ENCODE assay signal across 9 cellular contexts in genomic region chr12:53096761-53097160, GRCh38. TPM values are rescaled to one million over a fixed set of nuclear protein-coding genes. Genes with fewer than 3 reads are reported as not detected.
DNase-seq lines count a peak whose midpoint lies in the region; ATAC-seq, FAIRE-seq and TF ChIP-seq lines count a peak whose summit lies in the region.
"Had no signal": no experiment of that assay in that cellular context is flagged by ENCODE, and none has a peak within 500 bp of the region (broad histone marks: within the 10 kb centered on the region; RNA-seq: fewer than 3 reads in every experiment).

No MANE protein-coding gene starts in this region.

- no peak for ATAC-seq in T-cell (replicated peaks in 1 of 4)
- no peak for ATAC-seq in gastroesophageal sphincter
- no peak for ATAC-seq in HG02759 (IDR thresholded peaks at IDR 0.05; ENCODE audit: unreplicated experiment)
- no peak for ATAC-seq in GM21576 (IDR thresholded peaks at IDR 0.05; ENCODE audit: unreplicated experiment)

- H3K4me1 ChIP-seq in gastroesophageal sphincter, result peaks cover 0 to 73% (median 32%) of the 10 kb centered on the region in 3 donors

- H3K4me3 ChIP-seq in gastroesophageal sphincter, result peak overlapping the region; percentile 43 to 83

- peaks cover 0 to 8% of the 10 kb centered on the region in 2 donors for H3K27me3 Mint-ChIP-seq in T-cell

- no peak for TF ChIP-seq EP300 in gastroesophageal sphincter (IDR thresholded peaks at IDR 0.05)

- no peaks in the 10 kb centered on the region for H3K9me3 Mint-ChIP-seq in T-cell

- H3K4me3 Mint-ChIP-seq in T-cell, result peak overlapping the region; percentile 69 to 79 (median 78)

- H3K27ac ChIP-seq in gastroesophageal sphincter, result peak overlapping the region; percentile 56 to 97 (median 89)

- 42 to 54% methylated on average over 5 to 8 of the region's 9 CpGs for WGBS in gastroesophageal sphincter (ENCODE audit: low coverage in 1 of 2), 2 donors

- peaks cover 0 to 15% of the 10 kb centered on the region in 2 donors for H3K36me3 ChIP-seq in gastroesophageal sphincter

- H3K4me1 Mint-ChIP-seq in T-cell, result peaks cover 29 to 33% (median 29%) of the 10 kb centered on the region in 3 donors

- DNase-seq in D721Med (ENCODE audit: insufficient read length, low spot score) (peak; percentile 5), T-cell (no peak), retina (peak; percentile 34), H54 (ENCODE audit: insufficient read length, low spot score) (no peak), NCI-H345 treated with DMSO at 0.1 percent for 48 hours (lab: John Stamatoyannopoulos, UW; ENCODE audit: unreplicated experiment) (no peak)

- TF ChIP-seq POLR2A in gastroesophageal sphincter (IDR thresholded peaks at IDR 0.05), result no peak
- no peak for TF ChIP-seq POLR2A in H54 (IDR thresholded peaks at IDR 0.05; ENCODE audit: low read depth, low read length)

- TF ChIP-seq CTCF in D721Med (IDR thresholded peaks at IDR 0.05; ENCODE audit: insufficient read depth, missing control alignments) (no peak), gastroesophageal sphincter (IDR thresholded peaks at IDR 0.05) (no peak)

- no peaks in the 10 kb centered on the region for H3K36me3 Mint-ChIP-seq in T-cell

- FAIRE-seq in D721Med (lab: Jason Lieb, UNC), result no peak
- FAIRE-seq in H54 (lab: Jason Lieb, UNC), result no peak

- H3K27ac Mint-ChIP-seq in T-cell, result peak overlapping the region; percentile 17 to 66

- CTCF ChIA-PET in T-cell (lab: Charles Lee), result interaction anchor here in 1 of 2 donors (3.2 kb wide), 1 partner anchor 30 kb away, joined by 25 read pairs; no protein-coding TSS in a partner anchor

- H3K27me3 ChIP-seq in gastroesophageal sphincter, result no peaks in the 10 kb centered on the region

- POLR2A ChIA-PET in T-cell (lab: Charles Lee), result no interaction called here

- H3K9me3 ChIP-seq in gastroesophageal sphincter, result no peaks in the 10 kb centered on the region

RNA-seq across cellular contexts. Expression of gene IGFBP6, which starts 0.7 kb away (rescaled TPM):
- total RNA-seq in T-cell (1 to 10 TPM in 1 of 5 donors, under 1 TPM in 2, not detected in 2; 0.67 to 1.4 (median 0.79) TPM), gastroesophageal sphincter (1,000 to 10,000 TPM in 2 of 4 donors, 100 to 1,000 TPM in 2; 632 to 1,838 (median 914) TPM)
- total RNA-seq: T-helper 1 cell treated with Interleukin-12 subunit alpha and Interleukin-12 subunit beta and Interleukin-4 antibody, amounts not matched to agents 30 ng/mL and 1 ng/mL, for 36 hours had no signal

RNA-seq across cellular contexts. Expression of gene SOAT2, which starts 6.5 kb away (rescaled TPM):
- 1 to 10 TPM in 2 of 5 donors, under 1 TPM in 3; 0.82 to 1.6 (median 0.89) TPM for total RNA-seq in T-cell
- total RNA-seq in gastroesophageal sphincter, result under 1 TPM in 1 of 4 donors, not detected in 3; 0.31 TPM
- total RNA-seq: T-helper 1 cell treated with Interleukin-12 subunit alpha and Interleukin-12 subunit beta and Interleukin-4 antibody, amounts not matched to agents 30 ng/mL and 1 ng/mL, for 36 hours had no signal

RNA-seq across cellular contexts. Expression of gene SPRYD3, which starts 17.6 kb away (rescaled TPM):
- total RNA-seq in T-cell (10 to 100 TPM; 29.3 to 65.0 (median 58.2) TPM), gastroesophageal sphincter (100 to 1,000 TPM in 2 of 4 donors, 10 to 100 TPM in 2; 79.1 to 137 (median 110) TPM)

RNA-seq across cellular contexts. Expression of gene TNS2, which starts 46.9 kb away (rescaled TPM):
- total RNA-seq in T-cell (1 to 10 TPM; 2.5 to 5.1 (median 3.0) TPM), gastroesophageal sphincter (100 to 1,000 TPM; 108 to 323 (median 182) TPM)

Comparison
In these comparisons a context has a peak if more than half of its experiments do, and no peak if none do; other contexts are left out.
1. DNase-seq: peak in D721Med (single experiment) and retina (single experiment); none in T-cell (0 of 34), H54 (single experiment) and NCI-H345 treated with DMSO at 0.1 percent for 48 hours (single experiment).
2. RNA of gene IGFBP6, which starts 0.7 kb away (total RNA-seq): 632 to 1,838 TPM in gastroesophageal sphincter; 0.67 to 1.4 TPM in T-cell; every median in the first group is over 100 times any median in the second.